1 cellular context compared by ENCODE assay signal in genomic region chr13:40618581-40619478, GRCh38.
TF ChIP-seq lines count a peak whose summit lies in the region.

No MANE protein-coding gene starts in this region.

TF ChIP-seq in GM23338, 12 proteins besides CTCF, POLR2A, EP300 and RAD21:
- TF ChIP-seq REST (IDR thresholded peaks at IDR 0.05; ENCODE audit: unreplicated experiment) (no peak), ETS1 (IDR thresholded peaks at IDR 0.05) (no peak), STAT1 (IDR thresholded peaks at IDR 0.05; ENCODE audit: unreplicated experiment) (no peak), JUNB (IDR thresholded peaks at IDR 0.05; ENCODE audit: unreplicated experiment) (no peak), EZH2phosphoT487 (IDR thresholded peaks at IDR 0.05; ENCODE audit: unreplicated experiment) (no peak), EZH2 (IDR thresholded peaks at IDR 0.05; ENCODE audit: low read depth, unreplicated experiment) (no peak), NANOG (IDR thresholded peaks at IDR 0.05; ENCODE audit: borderline replicate concordance) (no peak), ZNF114 (CRISPR knock-in tag; IDR thresholded peaks at IDR 0.05) (no peak), POLR2AphosphoS5 (IDR thresholded peaks at IDR 0.05; ENCODE audit: low read depth) (no peak), CREB1 (CRISPR knock-in tag; IDR thresholded peaks at IDR 0.05; ENCODE audit: low read depth) (no peak), ZNF462 (CRISPR knock-in tag; IDR thresholded peaks at IDR 0.05) (no peak), ZNF331 (CRISPR knock-in tag; IDR thresholded peaks at IDR 0.05; ENCODE audit: low read depth) (no peak)
